1 cellular context compared by ENCODE assay signal in genomic region chr14:105447651-105448640, GRCh38.
A peak's percentile ranks its signal among the peaks of the same experiment; 100 is the strongest.
TF ChIP-seq lines count a peak whose summit lies in the region.

No MANE protein-coding gene starts in this region.

TF ChIP-seq in K562, 482 proteins besides CTCF, POLR2A, EP300 and RAD21:
- 0 out of 2 replicates have a peak, but pooled peaks have one; percentile 3 for TF ChIP-seq POLR2G (IDR thresholded peaks at IDR 0.05; ENCODE audit: low read depth, low read length)
- TF ChIP-seq ESRRB (CRISPR knock-in tag; IDR thresholded peaks at IDR 0.05; ENCODE audit: borderline replicate concordance): no peak
- TF ChIP-seq KHSRP (IDR thresholded peaks at IDR 0.05): no peak
- no peak for TF ChIP-seq GABPB2 (CRISPR knock-in tag; conservative IDR thresholded peaks at IDR 0.05)
- no peak for TF ChIP-seq GMEB1 (CRISPR knock-in tag; IDR thresholded peaks at IDR 0.05)
- no peak for TF ChIP-seq RBM25 (IDR thresholded peaks at IDR 0.05; ENCODE audit: low read depth, low read length, severe bottlenecking)
- TF ChIP-seq RBM34 (IDR thresholded peaks at IDR 0.05; ENCODE audit: borderline replicate concordance, insufficient read depth, low read length): no peak
- 0 out of 2 replicates have a peak, but pooled peaks have one; percentile 13 for TF ChIP-seq ZBTB33 (CRISPR knock-in tag; IDR thresholded peaks at IDR 0.05)
